In the genomic region with DNA sequence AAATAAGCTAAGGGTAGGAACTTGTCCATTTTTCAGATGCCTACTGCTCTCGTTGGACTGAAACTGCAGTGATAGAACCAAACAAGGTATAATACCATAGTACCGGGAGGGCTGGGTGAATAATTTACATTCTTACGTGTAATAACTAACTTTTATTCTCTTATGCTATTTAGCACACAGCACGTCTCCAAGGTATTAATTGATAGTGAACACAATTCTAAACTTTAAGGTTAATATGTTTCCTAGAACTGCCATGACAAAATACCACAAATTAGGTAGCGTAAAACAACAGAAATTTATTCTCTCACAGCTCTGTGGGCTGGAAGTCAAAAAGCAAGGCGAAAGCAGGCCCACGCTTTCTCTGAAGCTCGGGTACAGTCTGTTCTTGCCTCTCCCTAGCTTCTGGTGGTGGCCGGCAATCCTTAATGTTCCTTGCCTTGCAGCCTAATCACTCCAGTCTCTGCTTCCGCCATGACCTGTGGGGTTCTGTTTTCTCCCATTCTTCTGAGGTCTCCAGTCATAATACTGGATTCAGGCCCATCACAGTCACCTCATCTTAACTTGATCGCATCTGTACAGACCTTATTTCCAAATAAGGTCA, we compare ENCODE assay signal across 18 cellular contexts. TPM values are rescaled to one million over a fixed set of nuclear protein-coding genes. Genes with fewer than 3 reads are reported as not detected.
A peak's percentile ranks its signal among the peaks of the same experiment; 100 is the strongest.
DNase-seq lines count a peak whose midpoint lies in the region; ATAC-seq, FAIRE-seq and TF ChIP-seq lines count a peak whose summit lies in the region.
"Had no signal": no experiment of that assay in that cellular context is flagged by ENCODE, and none has a peak within 500 bp of the region (broad histone marks: within the 10 kb centered on the region; RNA-seq: fewer than 3 reads in every experiment).

No MANE protein-coding gene starts in this region.

- no peak overlapping the region for H3K4me3 ChIP-seq in OCI-LY3 (ENCODE audit: low read length)
- no peak overlapping the region for H3K4me3 ChIP-seq in kidney (ENCODE audit: low read length in 2 of 2)
- H3K4me3 ChIP-seq in upper lobe of left lung: no peak overlapping the region
- no peak overlapping the region for H3K4me3 ChIP-seq in SJCRH30
- H3K4me3 ChIP-seq: BLaER1 treated with 17β-estradiol and CSF1 and Interleukin-3, amounts not matched to agents 10 nM and 100 nM; GM23248 had no signal

- no peaks in the 10 kb centered on the region for H4K20me1 ChIP-seq in OCI-LY3 (ENCODE audit: insufficient read depth, low read length)
- H4K20me1 ChIP-seq: BLaER1 treated with 17β-estradiol and CSF1 and Interleukin-3, amounts not matched to agents 10 nM and 100 nM had no signal

- no peak overlapping the region for H3K27ac ChIP-seq in OCI-LY3 (ENCODE audit: low read length)
- peak overlapping the region; percentile 39 to 45 for H3K27ac ChIP-seq in kidney (ENCODE audit: low read depth in 2 of 2, low read length in 2 of 2)
- H3K27ac ChIP-seq in upper lobe of left lung: no peak overlapping the region
- no peak overlapping the region for H3K27ac ChIP-seq in SJCRH30
- H3K27ac ChIP-seq: BLaER1 treated with 17β-estradiol and CSF1 and Interleukin-3, amounts not matched to agents 10 nM and 100 nM; GM23248 had no signal

- H3K79me2 ChIP-seq in OCI-LY3 (ENCODE audit: low read length): peaks cover 16% of the 10 kb centered on the region

- TF ChIP-seq POLR2A in GM12892 (IDR thresholded peaks at IDR 0.05; ENCODE audit: low read depth, low read length) (no peak), upper lobe of left lung (IDR thresholded peaks at IDR 0.05) (no peak)

- no peak overlapping the region for H2AFZ ChIP-seq in OCI-LY3 (ENCODE audit: low read depth, low read length)
- H2AFZ ChIP-seq: GM23248 had no signal

- H3K9ac ChIP-seq in OCI-LY3 (ENCODE audit: low read length) (no peak overlapping the region), kidney (ENCODE audit: low read length in 2 of 2) (peak overlapping the region in 1 of 2 donors; percentile 28)
- H3K9ac ChIP-seq: BLaER1 treated with 17β-estradiol and CSF1 and Interleukin-3, amounts not matched to agents 10 nM and 100 nM; GM23248 had no signal

- intact Hi-C loops in kidney (cut with DNase I): loop anchor here (10.0 kb wide), 1 partner anchor 310 kb away; no protein-coding TSS in a partner anchor

- H3K36me3 ChIP-seq in OCI-LY3 (replicated peaks; ENCODE audit: low read depth, low read length) (peaks cover 3% of the 10 kb centered on the region), kidney (ENCODE audit: control insufficient read depth in 1 of 2, insufficient read depth in 2 of 2, low read length in 2 of 2) (no peaks in the 10 kb centered on the region), upper lobe of left lung (peaks cover 0 to 1% (median 0%) of the 10 kb centered on the region in 4 donors), SJCRH30 (no peaks in the 10 kb centered on the region)

- H3K4me1 ChIP-seq in OCI-LY3 (ENCODE audit: low read length) (peaks cover 32% of the 10 kb centered on the region), kidney (ENCODE audit: control insufficient read depth in 1 of 2, insufficient read depth in 1 of 2, low read depth in 1 of 2, low read length in 2 of 2) (peaks cover 8% of the 10 kb centered on the region in 2 donors), upper lobe of left lung (peaks cover 6 to 18% (median 13%) of the 10 kb centered on the region in 4 donors), SJCRH30 (no peaks in the 10 kb centered on the region)

- peak; percentile 36 for FAIRE-seq in GM12892 (lab: Jason Lieb, UNC)
- no peak for FAIRE-seq in kidney (lab: Jason Lieb, UNC)
- FAIRE-seq: H54, HTR-8/SVneo had no signal

- TF ChIP-seq CTCF in OCI-LY3 (IDR thresholded peaks at IDR 0.05; ENCODE audit: low read depth, low read length) (no peak), kidney (IDR thresholded peaks at IDR 0.05; ENCODE audit: borderline replicate concordance, extremely low read depth, insufficient read depth) (no peak), upper lobe of left lung (IDR thresholded peaks at IDR 0.05) (no peak)

- peak overlapping the region; percentile 11 for H3K4me2 ChIP-seq in OCI-LY3 (ENCODE audit: low read length)
- H3K4me2 ChIP-seq: BLaER1 treated with 17β-estradiol and CSF1 and Interleukin-3, amounts not matched to agents 10 nM and 100 nM had no signal

- H3K27me3 ChIP-seq in OCI-LY3 (ENCODE audit: low read depth, low read length) (no peaks in the 10 kb centered on the region), upper lobe of left lung (no peaks in the 10 kb centered on the region), SJCRH30 (no peaks in the 10 kb centered on the region)
- H3K27me3 ChIP-seq: BLaER1 treated with 17β-estradiol and CSF1 and Interleukin-3, amounts not matched to agents 10 nM and 100 nM had no signal

- DNase-seq in GM12892 (ENCODE audit: insufficient read length): no peak
- DNase-seq in kidney: peak; percentile 77
- peak; percentile 98 for DNase-seq in renal cortical epithelial cell (ENCODE audit: low read depth)
- no peak for DNase-seq in upper lobe of left lung
- no peak for DNase-seq in SJCRH30
- no peak for DNase-seq in NCI-H774 (lab: John Stamatoyannopoulos, UW)
- no peak for DNase-seq in cerebellar nuclear complex (lab: John Stamatoyannopoulos, UW)
- DNase-seq: 8988T; Calu3; CD8-positive, alpha-beta T cell; DMS79 treated with DMSO at 0.1 percent for 48 hours; GF-D8; GM23248; IMR-90 had no signal

- H3K9me3 ChIP-seq in OCI-LY3 (ENCODE audit: insufficient read depth, low read length) (no peaks in the 10 kb centered on the region), kidney (ENCODE audit: control insufficient read depth in 1 of 2, low read length in 2 of 2) (no peaks in the 10 kb centered on the region), upper lobe of left lung (no peaks in the 10 kb centered on the region), SJCRH30 (replicated peaks) (no peaks in the 10 kb centered on the region)
- H3K9me3 ChIP-seq: BLaER1 treated with 17β-estradiol and CSF1 and Interleukin-3, amounts not matched to agents 10 nM and 100 nM had no signal

- TF ChIP-seq EP300 in upper lobe of left lung (IDR thresholded peaks at IDR 0.05): no peak

- WGBS in upper lobe of left lung, 2 donors: 89 to 92% methylated on average over 11 of the region's 11 CpGs

- ATAC-seq in upper lobe of left lung (ENCODE audit: low FRiP score in 2 of 2): no peak
- ATAC-seq: CD8-positive, alpha-beta T cell had no signal

RNA-seq across cellular contexts. Expression of a gene that starts 5.6 kb away (rescaled TPM):
- polyA plus RNA-seq in GM12892 (2012; ENCODE audit: missing spikeins): 47.4 TPM
- total RNA-seq in kidney (39.2 TPM), renal cortical epithelial cell (6.3 and 30.2 TPM in 2 replicates), upper lobe of left lung (10 to 100 TPM in 4 of 6 donors, 1 to 10 TPM in 2; 5.9 to 19.9 (median 11.4) TPM)
- 6.0 TPM for polyA plus RNA-seq in kidney (ENCODE audit: insufficient read depth, low read depth, low replicate concordance)
- 6.0 and 6.8 TPM in 2 replicates for total RNA-seq in SJCRH30 (2014; rRNA removed; shearing (Covaris generic))

RNA-seq across cellular contexts. Expression of a gene that starts 41.8 kb away (rescaled TPM):
- 17.8 TPM for polyA plus RNA-seq in GM12892 (2012; ENCODE audit: missing spikeins)
- total RNA-seq in kidney: 73.5 TPM
- polyA plus RNA-seq in kidney (ENCODE audit: insufficient read depth, low read depth, low replicate concordance): 22.5 TPM
- total RNA-seq in renal cortical epithelial cell: 26.2 and 75.1 TPM in 2 replicates
- total RNA-seq in upper lobe of left lung: 10 to 100 TPM; 26.2 to 68.8 (median 45.2) TPM
- total RNA-seq in SJCRH30 (2014; rRNA removed; shearing (Covaris generic)): 13.8 and 15.3 TPM in 2 replicates

Comparison
In these comparisons a context has a peak if more than half of its experiments do, and no peak if none do; other contexts are left out.
1. DNase-seq: peak in kidney (single experiment) and renal cortical epithelial cell (single experiment); none in GM12892 (single experiment), upper lobe of left lung (0 of 2), SJCRH30 (0 of 2), NCI-H774 (single experiment) and cerebellar nuclear complex (0 of 2).
2. H3K27ac ChIP-seq: peak in kidney (2 of 2); none in OCI-LY3 (single experiment), upper lobe of left lung (0 of 4) and SJCRH30 (single experiment).